2 cellular contexts compared by ENCODE assay signal in the genomic region with DNA sequence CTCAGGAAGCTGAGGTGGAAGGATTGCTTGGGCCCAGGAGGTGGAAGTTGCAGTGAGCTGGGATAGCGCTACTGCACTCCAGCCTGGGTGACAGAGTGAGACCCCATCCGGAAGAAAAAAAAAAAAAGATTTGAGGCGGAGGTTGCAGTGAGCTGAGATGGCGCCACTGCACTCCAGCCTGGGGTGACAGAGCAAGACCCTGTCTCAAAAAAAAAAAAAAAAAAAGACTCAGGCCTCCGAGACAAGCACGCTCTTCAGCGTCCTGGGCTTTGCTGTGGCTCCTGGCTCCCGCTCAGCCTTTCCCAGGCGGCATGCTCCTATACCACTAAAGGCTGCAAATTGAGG.
TF ChIP-seq lines count a peak whose summit lies in the region.

No MANE protein-coding gene starts in this region.

TF ChIP-seq in HEK293, 187 proteins besides CTCF, POLR2A, EP300 and RAD21:
- peak; percentile 67; the same call in 1 of the 2 replicates for TF ChIP-seq ZNF600 (tag by site-specific recombination; IDR thresholded peaks at IDR 0.05)
- 0 out of 2 replicates have a peak, but pooled peaks have one; percentile 55 for TF ChIP-seq OSR2 (tag by site-specific recombination; IDR thresholded peaks at IDR 0.05)
- no peak for TF ChIP-seq ZNF16 (tag by site-specific recombination; IDR thresholded peaks at IDR 0.05; ENCODE audit: low read depth)

TF ChIP-seq in WTC11, 78 proteins besides CTCF, POLR2A, EP300 and RAD21:
- TF ChIP-seq ZNF138 (CRISPR knock-in tag; conservative IDR thresholded peaks at IDR 0.05) (no peak), MXD4 (CRISPR knock-in tag; IDR thresholded peaks at IDR 0.05; ENCODE audit: borderline replicate concordance) (no peak), USF1 (CRISPR knock-in tag; IDR thresholded peaks at IDR 0.05) (no peak), NR1H2 (CRISPR knock-in tag; IDR thresholded peaks at IDR 0.05) (no peak), IRF2 (CRISPR knock-in tag; IDR thresholded peaks at IDR 0.05; ENCODE audit: borderline replicate concordance, low read depth) (no peak), KAT7 (CRISPR knock-in tag; IDR thresholded peaks at IDR 0.05; ENCODE audit: borderline replicate concordance) (no peak)
- TF ChIP-seq, protein P1, sequence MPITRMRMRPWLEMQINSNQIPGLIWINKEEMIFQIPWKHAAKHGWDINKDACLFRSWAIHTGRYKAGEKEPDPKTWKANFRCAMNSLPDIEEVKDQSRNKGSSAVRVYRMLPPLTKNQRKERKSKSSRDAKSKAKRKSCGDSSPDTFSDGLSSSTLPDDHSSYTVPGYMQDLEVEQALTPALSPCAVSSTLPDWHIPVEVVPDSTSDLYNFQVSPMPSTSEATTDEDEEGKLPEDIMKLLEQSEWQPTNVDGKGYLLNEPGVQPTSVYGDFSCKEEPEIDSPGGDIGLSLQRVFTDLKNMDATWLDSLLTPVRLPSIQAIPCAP (CRISPR knock-in tag; IDR thresholded peaks at IDR 0.05): no peak
